17 cellular contexts compared by ENCODE assay signal in the genomic region with DNA sequence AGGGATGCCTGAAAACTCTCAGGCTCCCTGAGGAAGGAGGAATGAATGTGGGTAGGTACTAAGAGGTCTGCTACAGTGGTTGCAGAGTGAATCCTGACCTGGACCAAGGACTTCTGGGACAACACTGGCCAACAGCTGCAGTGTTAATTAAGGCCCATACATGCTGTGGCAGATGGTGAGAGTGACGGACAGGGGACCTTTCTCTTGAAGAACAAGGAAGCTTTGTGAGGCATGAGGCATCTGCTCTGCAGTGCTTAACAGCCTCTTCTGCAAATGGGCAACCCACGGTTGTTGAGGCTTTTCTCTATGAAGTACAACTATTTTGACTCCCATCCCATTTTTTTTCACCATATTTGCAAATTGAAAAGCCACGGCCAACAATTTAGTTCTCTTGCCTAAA. TPM values are rescaled to one million over a fixed set of nuclear protein-coding genes. Genes with fewer than 3 reads are reported as not detected.
A peak's percentile ranks its signal among the peaks of the same experiment; 100 is the strongest.
DNase-seq lines count a peak whose midpoint lies in the region; ATAC-seq and TF ChIP-seq lines count a peak whose summit lies in the region.
"Had no signal": no experiment of that assay in that cellular context is flagged by ENCODE, and none has a peak within 500 bp of the region (broad histone marks: within the 10 kb centered on the region; RNA-seq: fewer than 3 reads in every experiment).

No MANE protein-coding gene starts in this region.

- DNase-seq in NCI-H82 (lab: John Stamatoyannopoulos, UW) (peak; percentile 6), NCI-H82 treated with DMSO at 0.1 percent for 48 hours (lab: John Stamatoyannopoulos, UW; ENCODE audit: unreplicated experiment) (no peak), hypothalamus (lab: John Stamatoyannopoulos, UW) (peak in 26 of 51 donors; percentile 4 to 65 (median 33)), pons (ENCODE audit: low spot score) (peak; percentile 94), right cardiac atrium (no peak), thyroid gland (no peak), omental fat pad (ENCODE audit: low spot score) (no peak), SHP77 (lab: John Stamatoyannopoulos, UW) (no peak)
- DNase-seq: 8988T; CD8-positive, alpha-beta T cell; DMS79 treated with DMSO at 0.1 percent for 48 hours; MV-4-11; NCI-H1417; NCI-H2081 treated with DMSO at 0.1 percent for 48 hours; NCI-H510A; SK-N-SH had no signal

- H3K27me3 ChIP-seq in right cardiac atrium (ENCODE audit: control insufficient read depth, insufficient read depth): no peaks in the 10 kb centered on the region
- no peaks in the 10 kb centered on the region for H3K27me3 ChIP-seq in thyroid gland

- no peak for ATAC-seq in right cardiac atrium
- no peak for ATAC-seq in omental fat pad (ENCODE audit: low FRiP score)
- ATAC-seq: CD8-positive, alpha-beta T cell; K562 had no signal

- intact Hi-C loops in right cardiac atrium (cut with DNase I) (no loop called here), thyroid gland (cut with DNase I) (no loop called here)

- TF ChIP-seq CTCF in thyroid gland (IDR thresholded peaks at IDR 0.05) (no peak), omental fat pad (IDR thresholded peaks at IDR 0.05) (no peak)

- WGBS in right cardiac atrium: 68% methylated on average over 3 of the region's 3 CpGs
- 51 to 63% methylated on average over 3 of the region's 3 CpGs for WGBS in thyroid gland, 2 donors

- no peaks in the 10 kb centered on the region for H3K36me3 ChIP-seq in thyroid gland

- H3K27ac ChIP-seq in right cardiac atrium (ENCODE audit: low read length) (no peak overlapping the region), thyroid gland (no peak overlapping the region)

- H3K9me3 ChIP-seq in right cardiac atrium (ENCODE audit: control insufficient read depth, low read length) (peaks cover 2% of the 10 kb centered on the region), thyroid gland (no peaks in the 10 kb centered on the region)
- H3K9me3 ChIP-seq: SK-N-SH had no signal

- H3K4me3 ChIP-seq in right cardiac atrium (ENCODE audit: low read length): no peak overlapping the region
- no peak overlapping the region for H3K4me3 ChIP-seq in thyroid gland (replicated peaks in 1 of 3)
- H3K4me3 ChIP-seq: K562 had no signal

- no peak for TF ChIP-seq POLR2A in thyroid gland (IDR thresholded peaks at IDR 0.05)

- H3K4me1 ChIP-seq in right cardiac atrium (ENCODE audit: control insufficient read depth, insufficient read depth, low read length): no peaks in the 10 kb centered on the region
- no peaks in the 10 kb centered on the region for H3K4me1 ChIP-seq in thyroid gland

RNA-seq across cellular contexts. Expression of a gene that starts 26.6 kb away (rescaled TPM):
- total RNA-seq in right cardiac atrium: under 1 TPM; 0.14 to 0.23 (median 0.17) TPM
- 0.86 TPM for polyA plus RNA-seq in right cardiac atrium
- total RNA-seq in thyroid gland: under 1 TPM in 3 of 4 donors, not detected in 1; 0.13 to 0.73 (median 0.25) TPM
- under 1 TPM in 2 of 4 donors, not detected in 2; 0.06 to 0.12 TPM for total RNA-seq in omental fat pad
- total RNA-seq: CD8-positive, alpha-beta T cell; K562 had no signal
- polyA plus RNA-seq: K562, SK-N-SH had no signal

Comparison
In these comparisons a context has a peak if more than half of its experiments do, and no peak if none do; other contexts are left out.
1. DNase-seq: peak in NCI-H82 (single experiment), hypothalamus (26 of 51) and pons (single experiment); none in NCI-H82 treated with DMSO at 0.1 percent for 48 hours (single experiment), right cardiac atrium (0 of 3), thyroid gland (0 of 2), omental fat pad (single experiment) and SHP77 (0 of 2).